8 cellular contexts compared by ENCODE assay signal in the genomic region with DNA sequence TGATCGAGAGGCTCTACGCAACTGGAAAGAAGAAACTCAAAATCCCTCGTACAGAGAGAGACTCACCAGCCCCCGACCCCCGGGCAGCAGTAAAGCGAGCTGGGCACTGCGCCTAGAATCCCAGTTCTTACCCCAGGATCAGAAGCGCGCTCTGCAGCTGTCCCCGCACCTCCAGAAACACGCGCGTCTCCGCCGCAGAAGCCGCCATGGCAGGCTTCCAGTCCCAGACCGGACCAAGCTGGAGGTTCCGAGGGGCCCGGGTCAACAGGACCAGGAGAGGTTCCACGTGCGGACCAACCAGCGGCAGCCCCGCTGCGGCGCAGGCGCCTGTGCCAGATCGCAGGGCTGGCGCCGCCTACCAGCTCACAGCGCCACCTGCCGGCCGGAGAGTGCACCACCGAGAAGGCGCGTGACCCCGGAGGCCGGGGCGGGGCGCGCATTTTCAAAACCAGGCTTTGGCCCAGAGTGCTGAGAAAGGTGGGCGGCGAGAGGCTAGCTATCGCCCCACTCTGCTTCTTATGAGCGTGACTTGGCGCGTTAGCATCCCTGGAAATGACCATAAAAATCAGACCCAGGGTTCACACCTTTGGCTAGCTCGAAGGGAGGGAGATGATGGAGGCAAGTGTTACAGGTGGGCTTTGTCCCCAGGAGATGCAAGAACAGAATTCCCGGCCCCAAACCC. TPM values are rescaled to one million over a fixed set of nuclear protein-coding genes. Genes with fewer than 3 reads are reported as not detected.
DNase-seq lines count a peak whose midpoint lies in the region; ATAC-seq and TF ChIP-seq lines count a peak whose summit lies in the region.

TSS of gene UBE3D (minus strand) at position 331 of the 682 bp plus-strand sequence. CDS start at position 208, 123 bp downstream.

- H3K9me3 ChIP-seq in SJSA1 (replicated peaks) (no peaks in the 10 kb centered on the region), thymus (ENCODE audit: control insufficient read depth) (no peaks in the 10 kb centered on the region)

- H3K27ac ChIP-seq in GM23338 (ENCODE audit: low read depth) (no peak within 1 kb of the TSS; the same call in 1 of the 2 replicates), SJSA1 (no peak within 1 kb of the TSS), thymus (ENCODE audit: low read depth) (no peak within 1 kb of the TSS)

- H2AFZ ChIP-seq in GM23338 = peak within 1 kb of the TSS; percentile 92

- H3K4me3 ChIP-seq in GM23338 = peak within 1 kb of the TSS; percentile 84
- H3K4me3 ChIP-seq in SJSA1 = peak within 1 kb of the TSS; percentile 55
- peak within 1 kb of the TSS; percentile 85 for H3K4me3 ChIP-seq in thymus (ENCODE audit: low read length)

- H3K36me3 ChIP-seq in GM23338 (ENCODE audit: insufficient read depth) (no peaks in the 10 kb centered on the region), SJSA1 (peaks cover 4% of the 10 kb centered on the region; the same call in 1 of the 2 replicates), thymus (ENCODE audit: control insufficient read depth, insufficient read depth) (no peaks in the 10 kb centered on the region)

- peak; percentile 71 for ATAC-seq in GM23338

- peak; percentile 42 for DNase-seq in GF-D8 (lab: John Stamatoyannopoulos, UW)
- DNase-seq in GM23338 (ENCODE audit: low spot score) = peak; percentile 89
- DNase-seq in LHCN-M2 (ENCODE audit: low read depth) = peak; percentile 78
- DNase-seq in SJSA1 (ENCODE audit: low read depth in 1 of 2, low spot score in 2 of 2) = peak; percentile 81 to 87
- DNase-seq in activated naive CD4-positive, alpha-beta T cell treated with anti-CD3 and anti-CD28 coated beads for 36 hours = peak; percentile 92
- peak; percentile 90 for DNase-seq in glomerular visceral epithelial cell (ENCODE audit: extremely low spot score)
- DNase-seq in osteocyte (ENCODE audit: extremely low spot score, unreplicated experiment) = peak; percentile 96

- intact Hi-C loops in activated naive CD4-positive, alpha-beta T cell treated with anti-CD3 and anti-CD28 coated beads for 36 hours (cut with micrococcal nuclease) = loop anchor here (1.0 to 5.0 kb wide), 6 partner anchors 703 to 1952 kb away; partner anchors contain the start of genes CEP162, CYB5R4, TENT5A and TPBG

- H3K9me3 Mint-ChIP-seq in GM23338 = no peaks in the 10 kb centered on the region
- H3K9me3 Mint-ChIP-seq in activated naive CD4-positive, alpha-beta T cell treated with anti-CD3 and anti-CD28 coated beads for 36 hours = no peaks in the 10 kb centered on the region
- H3K9me3 Mint-ChIP-seq in osteocyte (ENCODE audit: unreplicated experiment) = no peaks in the 10 kb centered on the region

- WGBS in thymus = 4% methylated on average over 48 of the region's 48 CpGs

- H3K36me3 Mint-ChIP-seq in GM23338 (ENCODE audit: low read depth) (peaks cover 4% of the 10 kb centered on the region; the same call in 1 of the 3 replicates), osteocyte (ENCODE audit: unreplicated experiment) (peaks cover 1% of the 10 kb centered on the region)
- H3K36me3 Mint-ChIP-seq in activated naive CD4-positive, alpha-beta T cell treated with anti-CD3 and anti-CD28 coated beads for 36 hours (ENCODE audit: low read depth) = peaks cover 8% of the 10 kb centered on the region

- peak within 1 kb of the TSS; percentile 94 for H3K4me3 Mint-ChIP-seq in GM23338
- peak within 1 kb of the TSS; percentile 85 for H3K4me3 Mint-ChIP-seq in activated naive CD4-positive, alpha-beta T cell treated with anti-CD3 and anti-CD28 coated beads for 36 hours
- peak within 1 kb of the TSS; percentile 88 for H3K4me3 Mint-ChIP-seq in osteocyte (ENCODE audit: unreplicated experiment)

- peak within 1 kb of the TSS; percentile 88 for H3K4me2 ChIP-seq in GM23338

- H3K27me3 ChIP-seq in GM23338 (ENCODE audit: insufficient read depth) (no peaks in the 10 kb centered on the region), SJSA1 (replicated peaks) (no peaks in the 10 kb centered on the region), thymus (ENCODE audit: control insufficient read depth, insufficient read depth) (no peaks in the 10 kb centered on the region)

- H3K4me1 ChIP-seq in GM23338 (ENCODE audit: insufficient read depth) (peaks cover 26% of the 10 kb centered on the region), SJSA1 (replicated peaks) (peaks cover 20% of the 10 kb centered on the region), thymus (ENCODE audit: control insufficient read depth, insufficient read depth, low read length) (peaks cover 3% of the 10 kb centered on the region)

- peaks cover 6% of the 10 kb centered on the region for H3K27me3 Mint-ChIP-seq in GM23338 (ENCODE audit: insufficient read depth, low read depth, poor library complexity)
- no peaks in the 10 kb centered on the region for H3K27me3 Mint-ChIP-seq in activated naive CD4-positive, alpha-beta T cell treated with anti-CD3 and anti-CD28 coated beads for 36 hours (ENCODE audit: low read depth)
- H3K27me3 Mint-ChIP-seq in osteocyte (ENCODE audit: unreplicated experiment) = no peaks in the 10 kb centered on the region

- TF ChIP-seq CTCF in GM23338 (conservative IDR thresholded peaks at IDR 0.05; ENCODE audit: low read depth in 2 of 2) (peak; percentile 79 to 90), osteocyte (IDR thresholded peaks at IDR 0.05) (peak; percentile 99)

- H3K79me2 ChIP-seq in GM23338 (replicated peaks; ENCODE audit: insufficient read depth) = peaks cover 58% of the 10 kb centered on the region

- no peaks in the 10 kb centered on the region for H3K9me2 ChIP-seq in GM23338 (ENCODE audit: insufficient read depth)

- H3K27ac Mint-ChIP-seq in GM23338 (peak within 1 kb of the TSS; percentile 88), osteocyte (ENCODE audit: unreplicated experiment) (peak within 1 kb of the TSS; percentile 73)
- peak within 1 kb of the TSS; percentile 73 for H3K27ac Mint-ChIP-seq in activated naive CD4-positive, alpha-beta T cell treated with anti-CD3 and anti-CD28 coated beads for 36 hours

- no peaks in the 10 kb centered on the region; the same call in 1 of the 2 replicates for H4K20me1 ChIP-seq in GM23338 (replicated peaks; ENCODE audit: insufficient read depth)

- CTCF ChIA-PET in activated naive CD4-positive, alpha-beta T cell treated with anti-CD3 and anti-CD28 coated beads for 36 hours (lab: Charles Lee) = interaction anchor here (0.6 to 8.6 kb wide), 41 partner anchors 10 to 1162 kb away, joined by 3 to 149 read pairs (median 5); partner anchors contain the start of genes CEP162, IBTK, PGM3 and PRSS35

- H3K4me1 Mint-ChIP-seq in GM23338 (peaks cover 34% of the 10 kb centered on the region), osteocyte (ENCODE audit: unreplicated experiment) (peaks cover 34% of the 10 kb centered on the region)
- H3K4me1 Mint-ChIP-seq in activated naive CD4-positive, alpha-beta T cell treated with anti-CD3 and anti-CD28 coated beads for 36 hours (ENCODE audit: low read depth) = peaks cover 40% of the 10 kb centered on the region

- no peaks in the 10 kb centered on the region for H3F3A ChIP-seq in GM23338 (replicated peaks; ENCODE audit: low read depth)

RNA-seq across cellular contexts. Expression of gene UBE3D, which starts in this region (rescaled TPM):
- 28.2 and 31.4 TPM in 2 replicates for total RNA-seq in GM23338 (2014; rRNA removed; shearing (Covaris generic))
- 17.0 and 17.5 TPM in 2 replicates for polyA plus RNA-seq in GM23338 (2016; fragmentation: Nextera tagmentation; extraction: Ambion mirVana)
- total RNA-seq in LHCN-M2 (2014; rRNA removed) = 4.1 and 4.4 TPM in 2 replicates
- polyA plus RNA-seq in LHCN-M2 (2012) = 2.0 TPM
- 6.8 and 6.9 TPM in 2 replicates for total RNA-seq in SJSA1 (2014; rRNA removed; shearing (Covaris generic))
- 1 to 10 TPM; 4.3 to 4.6 TPM for total RNA-seq in activated naive CD4-positive, alpha-beta T cell treated with anti-CD3 and anti-CD28 coated beads for 36 hours
- total RNA-seq in osteocyte = 4.8 and 5.7 TPM in 2 replicates
- 8.2 TPM for polyA plus RNA-seq in thymus

Comparison
In these comparisons a context has a peak if more than half of its experiments do, and no peak if none do; other contexts are left out.
1. DNase-seq: peak in every context shown above with its lines; median percentile 96 in osteocyte; 92 in activated naive CD4-positive, alpha-beta T cell treated with anti-CD3 and anti-CD28 coated beads for 36 hours; 90 in glomerular visceral epithelial cell; 89 in GM23338; 84 in SJSA1; 78 in LHCN-M2; 42 in GF-D8.